Comparison of ENCODE assay signal across 7 cellular contexts in the genomic region with DNA sequence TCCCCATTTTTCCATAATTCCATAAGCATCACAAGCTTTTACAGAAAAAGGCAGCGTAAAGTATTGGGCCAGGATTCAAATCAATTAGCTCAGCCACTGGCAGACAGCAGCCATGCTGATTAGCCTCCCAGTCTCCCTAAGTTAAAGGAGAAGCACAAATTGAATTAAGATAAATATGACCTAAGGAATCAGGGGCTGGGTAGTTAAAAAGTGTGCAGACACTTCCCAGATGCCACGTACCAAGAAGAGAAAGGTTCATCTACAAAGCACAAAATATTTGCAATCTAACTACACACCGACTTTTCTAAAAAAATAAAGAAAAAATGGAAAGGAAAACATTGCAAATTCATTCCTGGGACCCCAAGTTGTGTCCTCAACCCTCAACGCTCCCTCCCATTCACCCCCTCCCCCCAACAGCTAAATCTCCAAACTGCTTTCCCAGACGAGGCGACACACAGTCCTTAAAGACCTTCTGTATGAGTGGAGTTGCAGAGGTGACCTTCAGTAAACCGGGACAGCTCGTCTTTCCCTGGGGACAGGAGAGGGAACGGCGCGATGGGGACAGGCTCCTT. TPM values are rescaled to one million over a fixed set of nuclear protein-coding genes. Genes with fewer than 3 reads are reported as not detected.
DNase-seq lines count a peak whose midpoint lies in the region; ATAC-seq and TF ChIP-seq lines count a peak whose summit lies in the region.

No MANE protein-coding gene starts in this region.

- H3K27me3 Mint-ChIP-seq in neural crest cell (ENCODE audit: low read depth): no peaks in the 10 kb centered on the region

- intact Hi-C loops in OCI-LY7 (cut with micrococcal nuclease; ENCODE audit: unreplicated experiment): loop anchor here (2.0 to 5.0 kb wide), 5 partner anchors 86 to 168 kb away; a partner anchor contains a TSS

- peak overlapping the region; percentile 95 for H3K4me2 ChIP-seq in OCI-LY7 (ENCODE audit: low read length)

- DNase-seq in OCI-LY7 (ENCODE audit: low spot score) (no peak), neural crest cell (ENCODE audit: low read depth, low spot score) (no peak), GM19240 (ENCODE audit: insufficient read length, low spot score) (no peak), NCI-H2227 treated with DMSO at 0.1 percent for 48 hours (lab: John Stamatoyannopoulos, UW) (no peak)
- no peak for DNase-seq in effector memory CD4-positive, alpha-beta T cell

- TSS peak; percentile 86 for BruUV-seq in OCI-LY7 (replicated peaks; lab: Mats Ljungman, UMichigan)

- CTCF ChIA-PET in OCI-LY7 (lab: Charles Lee; ENCODE audit: unreplicated experiment): interaction anchor here (0.6 kb wide), 1 partner anchor 162 kb away, joined by 9 read pairs; no protein-coding TSS in a partner anchor

- peak overlapping the region; percentile 94 for H3K4me3 ChIP-seq in GM12875 (ENCODE audit: low read depth, low read length)
- H3K4me3 ChIP-seq in OCI-LY7 (ENCODE audit: low read depth, low read length, poor library complexity, severe bottlenecking): peak overlapping the region; percentile 73
- H3K4me3 ChIP-seq in effector memory CD4-positive, alpha-beta T cell (ENCODE audit: insufficient read depth, low read depth, low read length, poor library complexity, severe bottlenecking): peak overlapping the region; percentile 77

- H3K4me1 ChIP-seq in OCI-LY7 (ENCODE audit: insufficient read depth, low read length, poor library complexity, severe bottlenecking): peaks cover 41% of the 10 kb centered on the region
- H3K4me1 ChIP-seq in effector memory CD4-positive, alpha-beta T cell (ENCODE audit: control insufficient read depth, insufficient read depth, low read length, poor library complexity, severe bottlenecking): peaks cover 16% of the 10 kb centered on the region

- peaks cover 12% of the 10 kb centered on the region for H3K4me1 Mint-ChIP-seq in neural crest cell

- H3K27ac Mint-ChIP-seq in neural crest cell (ENCODE audit: unreplicated experiment): peak overlapping the region; percentile 99

- peaks cover 6% of the 10 kb centered on the region for H3K36me3 Mint-ChIP-seq in neural crest cell (ENCODE audit: low read depth)

- POLR2A ChIA-PET in OCI-LY7 (lab: Charles Lee): interaction anchor here (0.6 to 1.9 kb wide), 16 partner anchors 10 to 178 kb away, joined by 3 to 13 read pairs (median 4); a partner anchor contains a TSS

- H3K9me3 Mint-ChIP-seq in neural crest cell: no peaks in the 10 kb centered on the region

- no peak overlapping the region for H2AFZ ChIP-seq in OCI-LY7 (ENCODE audit: low read length)

- H3K36me3 ChIP-seq in OCI-LY7 (ENCODE audit: insufficient read depth, low read length): peaks cover 38% of the 10 kb centered on the region
- H3K36me3 ChIP-seq in effector memory CD4-positive, alpha-beta T cell (ENCODE audit: control insufficient read depth, insufficient read depth, low read length): peaks cover 17% of the 10 kb centered on the region

- no peaks in the 10 kb centered on the region for H3K9me3 ChIP-seq in OCI-LY7 (ENCODE audit: low read length)
- no peaks in the 10 kb centered on the region for H3K9me3 ChIP-seq in effector memory CD4-positive, alpha-beta T cell (ENCODE audit: control insufficient read depth, low read length)

- peak overlapping the region; percentile 76 for H3K27ac ChIP-seq in OCI-LY7 (ENCODE audit: low read depth, low read length, poor library complexity, severe bottlenecking)
- H3K27ac ChIP-seq in effector memory CD4-positive, alpha-beta T cell (ENCODE audit: insufficient read depth, low read length, poor library complexity, severe bottlenecking): peak overlapping the region; percentile 75

- H3K4me3 Mint-ChIP-seq in neural crest cell: peak overlapping the region; percentile 98

- peaks cover 51% of the 10 kb centered on the region for H3K79me2 ChIP-seq in OCI-LY7 (ENCODE audit: insufficient read depth, low read depth, low read length)

- ATAC-seq in GM18873 (IDR thresholded peaks at IDR 0.05; ENCODE audit: low FRiP score, unreplicated experiment): no peak

- H4K20me1 ChIP-seq in OCI-LY7 (ENCODE audit: insufficient read depth, low read length): peaks cover 14% of the 10 kb centered on the region

- TF ChIP-seq CTCF in GM12875 (IDR thresholded peaks at IDR 0.05; ENCODE audit: borderline replicate concordance, insufficient read depth, low read depth, low read length) (no peak), OCI-LY7 (conservative IDR thresholded peaks at IDR 0.05; ENCODE audit: low read length) (no peak), neural crest cell (conservative IDR thresholded peaks at IDR 0.05) (no peak)

- H3K27me3 ChIP-seq in effector memory CD4-positive, alpha-beta T cell (replicated peaks; ENCODE audit: control insufficient read depth, insufficient read depth, low read length, poor library complexity, severe bottlenecking): no peaks in the 10 kb centered on the region

- no peaks in the 10 kb centered on the region for H3K9me2 ChIP-seq in OCI-LY7 (ENCODE audit: insufficient read depth, low read length)

RNA-seq across cellular contexts. Expression of a gene that starts 1.2 kb away (rescaled TPM):
- total RNA-seq in OCI-LY7 (2014; rRNA removed; shearing (Covaris generic)): 32.8 and 36.7 TPM in 2 replicates
- 52.8 and 67.0 TPM in 2 replicates for total RNA-seq in OCI-LY7 (2022)
- 77.3 and 80.0 TPM in 2 replicates for total RNA-seq in neural crest cell
